ENCODE assay signal across 8 cellular contexts in the genomic region with DNA sequence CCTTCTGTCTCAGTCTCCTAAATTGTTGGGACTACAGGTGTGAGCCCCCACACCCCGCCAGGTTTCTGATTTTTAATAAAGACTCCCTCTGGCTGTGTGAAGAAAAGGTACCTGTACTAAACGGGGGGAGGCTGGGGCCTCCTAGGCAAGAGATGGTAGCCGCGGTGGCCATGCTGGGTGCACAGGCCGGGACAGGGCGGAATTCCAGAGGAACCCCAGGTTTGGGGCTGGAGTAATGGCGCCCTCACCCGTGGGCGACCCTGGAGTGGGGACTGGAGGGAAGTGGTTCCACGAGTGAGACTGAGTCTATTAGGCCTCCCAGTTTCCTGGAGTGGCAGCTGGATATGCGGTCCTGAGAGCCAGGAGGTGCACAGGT. TPM values are rescaled to one million over a fixed set of nuclear protein-coding genes. Genes with fewer than 3 reads are reported as not detected.
DNase-seq lines count a peak whose midpoint lies in the region; ATAC-seq and TF ChIP-seq lines count a peak whose summit lies in the region.

No MANE protein-coding gene starts in this region.

- H3K9me3 Mint-ChIP-seq in natural killer cell treated with Interleukin-12 subunit alpha and Interleukin-12 subunit beta and Interleukin-15 and Interleukin-18, amount 100 ng/mL, for 72 hours, result no peaks in the 10 kb centered on the region

- peak overlapping the region; percentile 4 to 44 for H3K27ac Mint-ChIP-seq in natural killer cell treated with Interleukin-12 subunit alpha and Interleukin-12 subunit beta and Interleukin-15 and Interleukin-18, amount 100 ng/mL, for 72 hours

- H3K4me3 Mint-ChIP-seq in natural killer cell treated with Interleukin-12 subunit alpha and Interleukin-12 subunit beta and Interleukin-15 and Interleukin-18, amount 100 ng/mL, for 72 hours, result peak overlapping the region; percentile 85

- H3K36me3 ChIP-seq in heart right ventricle, result peaks cover 0 to 13% (median 0%) of the 10 kb centered on the region in 9 donors
- no peaks in the 10 kb centered on the region for H3K36me3 ChIP-seq in body of pancreas (replicated peaks in 1 of 2; ENCODE audit: insufficient read depth in 1 of 2, low read depth in 2 of 2)
- no peaks in the 10 kb centered on the region for H3K36me3 ChIP-seq in upper lobe of right lung

- H3K4me3 ChIP-seq in heart right ventricle (peak overlapping the region in 1 of 10 donors; percentile 81), body of pancreas (no peak overlapping the region), upper lobe of right lung (no peak overlapping the region)

- H3K27me3 ChIP-seq in heart right ventricle, result peaks cover 0 to 24% (median 0%) of the 10 kb centered on the region in 7 donors
- no peaks in the 10 kb centered on the region for H3K27me3 ChIP-seq in body of pancreas
- H3K27me3 ChIP-seq in upper lobe of right lung, result no peaks in the 10 kb centered on the region

- H3K4me1 ChIP-seq in heart right ventricle, result peaks cover 30 to 63% (median 54%) of the 10 kb centered on the region in 9 donors
- peaks cover 57% of the 10 kb centered on the region for H3K4me1 ChIP-seq in body of pancreas
- peaks cover 40% of the 10 kb centered on the region for H3K4me1 ChIP-seq in upper lobe of right lung

- 82 to 84% methylated on average over 11 of the region's 11 CpGs for WGBS in heart right ventricle, 2 donors
- WGBS in body of pancreas, 2 donors, result 78 to 84% methylated on average over 9 to 11 of the region's 11 CpGs

- DNase-seq in heart right ventricle (no peak), Right ventricle myocardium superior (no peak), body of pancreas (no peak), upper lobe of right lung (no peak), ecto neural progenitor cell (ENCODE audit: low spot score) (no peak), NCI-H446 (lab: John Stamatoyannopoulos, UW) (no peak)
- no peak for DNase-seq in natural killer cell treated with Interleukin-12 subunit alpha and Interleukin-12 subunit beta and Interleukin-15 and Interleukin-18, amount 100 ng/mL, for 72 hours (ENCODE audit: low spot score)

- peaks cover 9 to 10% of the 10 kb centered on the region in 2 donors for H3K27me3 Mint-ChIP-seq in natural killer cell treated with Interleukin-12 subunit alpha and Interleukin-12 subunit beta and Interleukin-15 and Interleukin-18, amount 100 ng/mL, for 72 hours

- no peak for TF ChIP-seq POLR2A in body of pancreas (IDR thresholded peaks at IDR 0.05)

- H3K9me3 ChIP-seq in heart right ventricle (no peaks in the 10 kb centered on the region), body of pancreas (no peaks in the 10 kb centered on the region), upper lobe of right lung (no peaks in the 10 kb centered on the region)

- ATAC-seq in heart right ventricle (no peak), Right ventricle myocardium superior (ENCODE audit: poor library complexity) (no peak), body of pancreas (no peak), upper lobe of right lung (no peak), GM21717 (IDR thresholded peaks at IDR 0.05; ENCODE audit: unreplicated experiment) (no peak)
- no peak for ATAC-seq in natural killer cell treated with Interleukin-12 subunit alpha and Interleukin-12 subunit beta and Interleukin-15 and Interleukin-18, amount 100 ng/mL, for 72 hours

- H3K27ac ChIP-seq in heart right ventricle, result peak overlapping the region in 9 of 10 donors; percentile 76 to 100 (median 99)
- H3K27ac ChIP-seq in body of pancreas, result peak overlapping the region; percentile 26 to 100 (median 80)
- peak overlapping the region; percentile 74 for H3K27ac ChIP-seq in upper lobe of right lung

- intact Hi-C loops in heart right ventricle (cut with DNase I), result loop anchor here in 2 of 10 donors (2.0 to 10.0 kb wide), 2 partner anchors 19 to 315 kb away; a partner anchor contains a TSS
- intact Hi-C loops in Right ventricle myocardium superior (cut with DNase I), result loop anchor here (10.0 kb wide), 1 partner anchor 215 kb away; a partner anchor contains a TSS
- intact Hi-C loops in body of pancreas (cut with DNase I), result no loop called here
- intact Hi-C loops in upper lobe of right lung (cut with DNase I), result no loop called here

- no peak for TF ChIP-seq CTCF in heart right ventricle (IDR thresholded peaks at IDR 0.05)
- TF ChIP-seq CTCF in body of pancreas (IDR thresholded peaks at IDR 0.05), result no peak
- no peak for TF ChIP-seq CTCF in upper lobe of right lung (IDR thresholded peaks at IDR 0.05)

- H3K4me1 Mint-ChIP-seq in natural killer cell treated with Interleukin-12 subunit alpha and Interleukin-12 subunit beta and Interleukin-15 and Interleukin-18, amount 100 ng/mL, for 72 hours (ENCODE audit: low read depth in 2 of 2), result peaks cover 15 to 20% of the 10 kb centered on the region in 2 donors

- H3K36me3 Mint-ChIP-seq in natural killer cell treated with Interleukin-12 subunit alpha and Interleukin-12 subunit beta and Interleukin-15 and Interleukin-18, amount 100 ng/mL, for 72 hours, result no peaks in the 10 kb centered on the region

RNA-seq across cellular contexts. Expression of a gene that starts 1.6 kb away (rescaled TPM):
- total RNA-seq in heart right ventricle (1 to 10 TPM in 9 of 10 donors, under 1 TPM in 1; 0.96 to 2.2 (median 1.4) TPM), Right ventricle myocardium superior (1.1 TPM), body of pancreas (under 1 TPM; 0.33 to 0.78 TPM), upper lobe of right lung (1.0 TPM)
- polyA plus RNA-seq in heart right ventricle, result 1 to 10 TPM in 1 of 2 donors, under 1 TPM in 1; 0.73 to 1.3 TPM
- total RNA-seq in natural killer cell treated with Interleukin-12 subunit alpha and Interleukin-12 subunit beta and Interleukin-15 and Interleukin-18, amount 100 ng/mL, for 72 hours, result under 1 TPM in 1 of 2 donors, not detected in 1; 0.28 TPM

RNA-seq across cellular contexts. Expression of a gene that starts 2.1 kb away (rescaled TPM):
- total RNA-seq in heart right ventricle, result 100 to 1,000 TPM; 491 to 770 (median 553) TPM
- 1,000 to 10,000 TPM in 1 of 2 donors, 100 to 1,000 TPM in 1; 821 to 2,879 TPM for polyA plus RNA-seq in heart right ventricle
- 692 TPM for total RNA-seq in Right ventricle myocardium superior
- 100 to 1,000 TPM; 156 to 157 TPM for total RNA-seq in body of pancreas
- 100 to 1,000 TPM; 163 to 215 TPM for total RNA-seq in natural killer cell treated with Interleukin-12 subunit alpha and Interleukin-12 subunit beta and Interleukin-15 and Interleukin-18, amount 100 ng/mL, for 72 hours
- total RNA-seq in upper lobe of right lung, result 126 TPM

RNA-seq across cellular contexts. Expression of a gene that starts 9.0 kb away (rescaled TPM):
- total RNA-seq in heart right ventricle (100 to 1,000 TPM in 2 of 10 donors, 10 to 100 TPM in 8; 45.9 to 236 (median 68.5) TPM), Right ventricle myocardium superior (54.1 TPM), body of pancreas (10 to 100 TPM; 36.3 to 43.5 TPM), upper lobe of right lung (135 TPM)
- polyA plus RNA-seq in heart right ventricle, result 10 to 100 TPM; 22.7 to 48.6 TPM
- 10 to 100 TPM; 85.9 to 88.3 TPM for total RNA-seq in natural killer cell treated with Interleukin-12 subunit alpha and Interleukin-12 subunit beta and Interleukin-15 and Interleukin-18, amount 100 ng/mL, for 72 hours

RNA-seq across cellular contexts. Expression of a gene that starts 29.7 kb away (rescaled TPM):
- 100 to 1,000 TPM; 227 to 356 (median 280) TPM for total RNA-seq in heart right ventricle
- polyA plus RNA-seq in heart right ventricle, result 100 to 1,000 TPM; 180 to 344 TPM
- total RNA-seq in Right ventricle myocardium superior, result 219 TPM
- total RNA-seq in body of pancreas, result 100 to 1,000 TPM; 582 to 630 TPM
- 100 to 1,000 TPM; 226 to 251 TPM for total RNA-seq in natural killer cell treated with Interleukin-12 subunit alpha and Interleukin-12 subunit beta and Interleukin-15 and Interleukin-18, amount 100 ng/mL, for 72 hours
- total RNA-seq in upper lobe of right lung, result 322 TPM

RNA-seq across cellular contexts. Expression of a gene that starts 33.8 kb away (rescaled TPM):
- total RNA-seq in heart right ventricle (10 to 100 TPM; 43.7 to 71.6 (median 46.6) TPM), Right ventricle myocardium superior (54.8 TPM), body of pancreas (10 to 100 TPM; 49.0 to 68.6 TPM), upper lobe of right lung (51.8 TPM)
- polyA plus RNA-seq in heart right ventricle, result 10 to 100 TPM; 41.1 to 70.4 TPM
- 10 to 100 TPM; 50.9 to 79.2 TPM for total RNA-seq in natural killer cell treated with Interleukin-12 subunit alpha and Interleukin-12 subunit beta and Interleukin-15 and Interleukin-18, amount 100 ng/mL, for 72 hours
